In genomic region chr10:70479626-70480253, GRCh38 we compare ENCODE assay signal across 8 cellular contexts. TPM values are rescaled to one million over a fixed set of nuclear protein-coding genes. Genes with fewer than 3 reads are reported as not detected.
A peak's percentile ranks its signal among the peaks of the same experiment; 100 is the strongest.
DNase-seq lines count a peak whose midpoint lies in the region; ATAC-seq, FAIRE-seq and TF ChIP-seq lines count a peak whose summit lies in the region.

No MANE protein-coding gene starts in this region.

- H3K27ac Mint-ChIP-seq in activated B cell treated with CpG ODN at 0.5 μM for 24 hours, result peak overlapping the region; percentile 69

- H3K4me1 ChIP-seq in HAP-1, result peaks cover 9% of the 10 kb centered on the region
- peaks cover 18% of the 10 kb centered on the region for H3K4me1 ChIP-seq in right cardiac atrium (ENCODE audit: control insufficient read depth, insufficient read depth, low read length)
- H3K4me1 ChIP-seq in gastrocnemius medialis, result peaks cover 64 to 68% of the 10 kb centered on the region in 2 donors
- H3K4me1 ChIP-seq in small intestine (ENCODE audit: control insufficient read depth in 2 of 2, insufficient read depth in 1 of 2, low read depth in 1 of 2, low read length in 1 of 2), result no peaks in the 10 kb centered on the region

- TF ChIP-seq CTCF in activated B cell treated with CpG ODN at 0.5 μM for 24 hours (IDR thresholded peaks at IDR 0.05) (no peak), gastrocnemius medialis (IDR thresholded peaks at IDR 0.05 in 4 of 5, conservative IDR thresholded peaks at IDR 0.05 in 1 of 5) (no peak)

- no peak for FAIRE-seq in small intestine (lab: Jason Lieb, UNC)

- H3K9me3 ChIP-seq in HAP-1, result no peaks in the 10 kb centered on the region
- H3K9me3 ChIP-seq in right cardiac atrium (ENCODE audit: control insufficient read depth, low read length), result no peaks in the 10 kb centered on the region
- no peaks in the 10 kb centered on the region for H3K9me3 ChIP-seq in gastrocnemius medialis
- no peaks in the 10 kb centered on the region for H3K9me3 ChIP-seq in small intestine (ENCODE audit: control insufficient read depth, low read depth)

- no peak for DNase-seq in HAP-1 (ENCODE audit: low spot score in 2 of 2)
- DNase-seq in activated B cell treated with CpG ODN at 0.5 μM for 24 hours, result no peak
- DNase-seq in right cardiac atrium, result peak in 1 of 3 donors; percentile 42
- DNase-seq in gastrocnemius medialis, result peak; percentile 42 to 80
- DNase-seq in DMS79 (lab: John Stamatoyannopoulos, UW), result no peak
- no peak for DNase-seq in small intestine
- no peak for DNase-seq in activated effector memory CD4-positive, alpha-beta T cell treated with anti-CD3 and anti-CD28 coated beads, Interleukin-2, amount 50 U/mL, for 16 hours

- in situ Hi-C loops in HAP-1 (cut with MboI; ENCODE audit: low sequenced_read_pairs) (no loop called here), gastrocnemius medialis (cut with MboI; ENCODE audit: low sequenced_read_pairs in 4 of 4) (no loop called here)

- POLR2A ChIA-PET in activated B cell treated with CpG ODN at 0.5 μM for 24 hours (lab: Charles Lee), result interaction anchor here (2.6 kb wide), 1 partner anchor 14 kb away, joined by 19 read pairs; no protein-coding TSS in a partner anchor

- peak overlapping the region; percentile 66 for H3K4me3 ChIP-seq in HAP-1
- H3K4me3 ChIP-seq in right cardiac atrium (ENCODE audit: low read length), result peak overlapping the region; percentile 70
- peak overlapping the region; percentile 56 to 75 (median 62) for H3K4me3 ChIP-seq in gastrocnemius medialis
- H3K4me3 ChIP-seq in small intestine (ENCODE audit: low read depth in 1 of 2, low read length in 2 of 2), result no peak overlapping the region

- no peak for TF ChIP-seq POLR2A in gastrocnemius medialis (IDR thresholded peaks at IDR 0.05)

- 56% methylated on average over 8 of the region's 8 CpGs for WGBS in right cardiac atrium
- WGBS in small intestine, 3 donors, result 50 to 57% (median 56%) methylated on average over 7 to 8 of the region's 8 CpGs

- no peaks in the 10 kb centered on the region for H3K9me3 Mint-ChIP-seq in activated B cell treated with CpG ODN at 0.5 μM for 24 hours

- H3K27me3 ChIP-seq in HAP-1 (ENCODE audit: low read depth), result no peaks in the 10 kb centered on the region
- H3K27me3 ChIP-seq in right cardiac atrium (ENCODE audit: control insufficient read depth, insufficient read depth), result no peaks in the 10 kb centered on the region
- no peaks in the 10 kb centered on the region for H3K27me3 ChIP-seq in gastrocnemius medialis
- peaks cover 0 to 6% of the 10 kb centered on the region in 2 donors for H3K27me3 ChIP-seq in small intestine (ENCODE audit: control insufficient read depth in 2 of 2, insufficient read depth in 2 of 2, low read length in 2 of 2)

- H3K36me3 ChIP-seq in HAP-1 (replicated peaks) (peaks cover 3% of the 10 kb centered on the region; the same call in 1 of the 2 replicates), gastrocnemius medialis (no peaks in the 10 kb centered on the region), small intestine (ENCODE audit: control insufficient read depth in 2 of 2, insufficient read depth in 2 of 2, low read length in 2 of 2) (no peaks in the 10 kb centered on the region)

- intact Hi-C loops in activated B cell treated with CpG ODN at 0.5 μM for 24 hours (cut with micrococcal nuclease) (loop anchor here (1.0 to 5.0 kb wide), 4 partner anchors 11 to 58 kb away; no protein-coding TSS in a partner anchor), right cardiac atrium (cut with DNase I) (no loop called here), gastrocnemius medialis (cut with DNase I; ENCODE audit: low total_unique reads) (loop anchor here (5.0 kb wide), 1 partner anchor 77 kb away; the partner anchor contains the start of gene EIF4EBP2)

- no peaks in the 10 kb centered on the region for H3K36me3 Mint-ChIP-seq in activated B cell treated with CpG ODN at 0.5 μM for 24 hours (ENCODE audit: low read depth)

- ATAC-seq in activated B cell treated with CpG ODN at 0.5 μM for 24 hours (ENCODE audit: low read depth), result no peak
- ATAC-seq in right cardiac atrium, result no peak
- peak; percentile 74 to 76 for ATAC-seq in gastrocnemius medialis
- ATAC-seq in HG02840 (IDR thresholded peaks at IDR 0.05; ENCODE audit: low FRiP score, unreplicated experiment), result no peak

- H3K4me3 Mint-ChIP-seq in activated B cell treated with CpG ODN at 0.5 μM for 24 hours, result peak overlapping the region; percentile 77

- CTCF ChIA-PET in activated B cell treated with CpG ODN at 0.5 μM for 24 hours (lab: Charles Lee), result no interaction called here

- no peaks in the 10 kb centered on the region for H3K27me3 Mint-ChIP-seq in activated B cell treated with CpG ODN at 0.5 μM for 24 hours

- peaks cover 51% of the 10 kb centered on the region for H3K4me1 Mint-ChIP-seq in activated B cell treated with CpG ODN at 0.5 μM for 24 hours

- H3K27ac ChIP-seq in right cardiac atrium (ENCODE audit: low read length) (no peak overlapping the region), gastrocnemius medialis (peak overlapping the region; percentile 65 to 78 (median 70)), small intestine (ENCODE audit: low read depth in 1 of 2, low read length in 1 of 2) (peak overlapping the region in 1 of 2 donors; percentile 23)

RNA-seq across cellular contexts. Expression of gene PALD1, which starts 1.2 kb away (rescaled TPM):
- total RNA-seq in activated B cell treated with CpG ODN at 0.5 μM for 24 hours (2.4 and 3.3 TPM in 2 replicates), right cardiac atrium (1 to 10 TPM; 4.3 to 7.7 (median 5.7) TPM), gastrocnemius medialis (1 to 10 TPM; 1.4 to 4.1 (median 2.3) TPM)
- polyA plus RNA-seq in right cardiac atrium (2.8 TPM), small intestine (1 to 10 TPM in 2 of 3 donors, under 1 TPM in 1; 0.22 to 3.6 (median 2.7) TPM)

RNA-seq across cellular contexts. Expression of gene NODAL, which starts 38.3 kb away (rescaled TPM):
- total RNA-seq in activated B cell treated with CpG ODN at 0.5 μM for 24 hours, result not detected in 2 replicates
- not detected for total RNA-seq in right cardiac atrium
- not detected for polyA plus RNA-seq in right cardiac atrium
- not detected for total RNA-seq in gastrocnemius medialis
- under 1 TPM in 1 of 3 donors, not detected in 2; 0.04 TPM for polyA plus RNA-seq in small intestine

Comparison
In these comparisons a context has a peak if more than half of its experiments do, and no peak if none do; other contexts are left out.
1. DNase-seq: peak in gastrocnemius medialis (2 of 2); none in HAP-1 (0 of 2), activated B cell treated with CpG ODN at 0.5 μM for 24 hours (single experiment), DMS79 (single experiment), small intestine (single experiment) and activated effector memory CD4-positive, alpha-beta T cell treated with anti-CD3 and anti-CD28 coated beads, Interleukin-2, amount 50 U/mL, for 16 hours (single experiment).
2. H3K4me3 ChIP-seq: peak in HAP-1 (single experiment), right cardiac atrium (single experiment) and gastrocnemius medialis (4 of 4); none in small intestine (0 of 2).
3. ATAC-seq: peak in gastrocnemius medialis (2 of 2); none in activated B cell treated with CpG ODN at 0.5 μM for 24 hours (single experiment), right cardiac atrium (0 of 2) and HG02840 (single experiment).
4. intact Hi-C loops: an anchor here in activated B cell treated with CpG ODN at 0.5 μM for 24 hours (1.0 to 5.0 kb wide) and gastrocnemius medialis (5.0 kb wide); none called in right cardiac atrium.